In the genomic region with DNA sequence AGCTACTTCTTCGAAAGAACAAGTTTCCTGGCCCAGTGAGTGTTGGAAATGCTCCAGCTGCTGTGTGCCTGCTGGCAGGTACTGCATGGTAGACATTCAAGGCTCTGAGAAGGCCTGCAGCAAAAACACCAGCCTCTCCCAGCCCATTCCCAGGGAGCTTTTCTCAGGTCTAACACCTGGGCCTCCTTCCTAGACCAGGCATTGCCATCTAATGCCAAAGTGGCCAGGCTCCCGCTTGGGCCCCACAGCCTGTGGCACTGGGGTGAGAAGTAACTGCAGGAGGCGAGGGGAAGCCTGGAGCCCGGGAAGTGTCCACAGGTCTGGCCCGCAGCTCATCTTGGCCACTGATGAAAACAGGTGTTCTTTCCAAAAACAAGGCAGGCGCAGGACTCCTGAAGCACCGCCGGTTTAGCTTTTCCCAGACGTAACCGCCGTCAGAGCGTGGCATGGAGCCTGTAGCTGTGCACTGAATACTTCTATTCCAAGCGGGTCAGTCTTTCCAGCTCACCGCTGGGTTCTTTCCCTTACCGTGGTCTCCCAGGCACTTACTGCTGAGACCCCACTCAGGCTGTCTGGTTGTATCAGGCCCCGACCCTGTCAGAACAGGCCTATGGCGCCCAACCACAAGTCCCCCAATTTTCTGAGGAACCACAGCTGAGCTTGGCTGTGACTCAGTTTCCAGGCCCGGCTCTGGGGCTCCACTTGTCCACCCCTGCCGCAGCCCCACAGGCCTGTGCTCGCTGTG, we compare ENCODE assay signal across 10 cellular contexts. TPM values are rescaled to one million over a fixed set of nuclear protein-coding genes. Genes with fewer than 3 reads are reported as not detected.
DNase-seq lines count a peak whose midpoint lies in the region; ATAC-seq, FAIRE-seq and TF ChIP-seq lines count a peak whose summit lies in the region.
"Had no signal": no experiment of that assay in that cellular context is flagged by ENCODE, and none has a peak within 500 bp of the region (broad histone marks: within the 10 kb centered on the region; RNA-seq: fewer than 3 reads in every experiment).

No MANE protein-coding gene starts in this region.

- H3K9ac ChIP-seq in adipocyte (ENCODE audit: low read length) = peak overlapping the region; percentile 93

- ATAC-seq in heart left ventricle = no peak
- ATAC-seq in left ventricle myocardium superior = no peak
- ATAC-seq in mucosa of descending colon = no peak
- ATAC-seq in GM19463 (IDR thresholded peaks at IDR 0.05; ENCODE audit: unreplicated experiment) = no peak
- ATAC-seq in GM18511 (IDR thresholded peaks at IDR 0.05; ENCODE audit: unreplicated experiment) = no peak

- H3K36me3 ChIP-seq in heart left ventricle (peaks cover 0 to 38% (median 16%) of the 10 kb centered on the region in 9 donors), adipocyte (ENCODE audit: control insufficient read depth, insufficient read depth, low read length, severe bottlenecking) (peaks cover 3% of the 10 kb centered on the region), mucosa of descending colon (ENCODE audit: low read depth) (no peaks in the 10 kb centered on the region), vagina (peaks cover 0 to 17% of the 10 kb centered on the region in 2 donors)

- H3K4me3 ChIP-seq in heart left ventricle = peak overlapping the region in 4 of 12 donors; percentile 77 to 88 (median 85)
- peak overlapping the region; percentile 89 for H3K4me3 ChIP-seq in adipocyte (ENCODE audit: low read length)
- H3K4me3 ChIP-seq in mucosa of descending colon = no peak overlapping the region
- peak overlapping the region in 1 of 2 donors; percentile 90 for H3K4me3 ChIP-seq in vagina

- TF ChIP-seq POLR2A in heart left ventricle (IDR thresholded peaks at IDR 0.05) = no peak
- TF ChIP-seq POLR2A in vagina (IDR thresholded peaks at IDR 0.05) = no peak

- FAIRE-seq in urothelium cell line (lab: Jason Lieb, UNC) = no peak

- 80 to 85% (median 82%) methylated on average over 20 of the region's 20 CpGs for WGBS in heart left ventricle, 4 donors

- intact Hi-C loops in heart left ventricle (cut with DNase I) (loop anchor here in 5 of 10 donors (2.0 to 10.0 kb wide), 9 partner anchors 35 to 177 kb away; a partner anchor contains a TSS), left ventricle myocardium superior (cut with micrococcal nuclease) (no loop called here), mucosa of descending colon (cut with DNase I, micrococcal nuclease) (no loop called here), vagina (cut with DNase I) (no loop called here)

- DNase-seq in heart left ventricle (peak in 3 of 5 donors; percentile 23 to 54 (median 34)), left ventricle myocardium superior (no peak), adipocyte (ENCODE audit: low read depth) (no peak), mucosa of descending colon (peak in 2 of 3 donors; percentile 42 to 51), vagina (ENCODE audit: extremely low spot score in 2 of 2) (no peak), urothelium cell line (ENCODE audit: low spot score) (no peak)
- DNase-seq: EL, foreskin melanocyte had no signal

- TF ChIP-seq CTCF in heart left ventricle (IDR thresholded peaks at IDR 0.05) = no peak
- no peak for TF ChIP-seq CTCF in mucosa of descending colon (IDR thresholded peaks at IDR 0.05)
- TF ChIP-seq CTCF in vagina (IDR thresholded peaks at IDR 0.05) = no peak

- H3K27me3 ChIP-seq in heart left ventricle = no peaks in the 10 kb centered on the region
- H3K27me3 ChIP-seq in adipocyte (replicated peaks; ENCODE audit: control insufficient read depth, insufficient read depth, low read length) = no peaks in the 10 kb centered on the region
- no peaks in the 10 kb centered on the region for H3K27me3 ChIP-seq in vagina

- H3K4me1 ChIP-seq in heart left ventricle (peaks cover 11 to 68% (median 50%) of the 10 kb centered on the region in 12 donors), adipocyte (ENCODE audit: control insufficient read depth, insufficient read depth, low read length) (peaks cover 44% of the 10 kb centered on the region), mucosa of descending colon (ENCODE audit: low read depth) (peaks cover 19% of the 10 kb centered on the region), vagina (peaks cover 57% of the 10 kb centered on the region)

- H3K27ac ChIP-seq in heart left ventricle = peak overlapping the region; percentile 74 to 96 (median 90)
- H3K27ac ChIP-seq in vagina = peak overlapping the region; percentile 96

- no peaks in the 10 kb centered on the region for H3K9me3 ChIP-seq in heart left ventricle
- H3K9me3 ChIP-seq in adipocyte (ENCODE audit: control insufficient read depth, low read length) = no peaks in the 10 kb centered on the region
- H3K9me3 ChIP-seq in mucosa of descending colon = no peaks in the 10 kb centered on the region
- H3K9me3 ChIP-seq in vagina = no peaks in the 10 kb centered on the region

RNA-seq across cellular contexts. Expression of a gene that starts 1.2 kb away (rescaled TPM):
- 10 to 100 TPM; 10.2 to 88.7 (median 20.3) TPM for total RNA-seq in heart left ventricle
- polyA plus RNA-seq in heart left ventricle = 10 to 100 TPM; 25.5 to 36.9 TPM
- 25.8 TPM for total RNA-seq in left ventricle myocardium superior
- 100 to 1,000 TPM; 155 to 189 (median 166) TPM for total RNA-seq in mucosa of descending colon
- 121 TPM for total RNA-seq in vagina

RNA-seq across cellular contexts. Expression of a gene that starts 7.2 kb away (rescaled TPM):
- total RNA-seq in heart left ventricle (100 to 1,000 TPM; 262 to 948 (median 365) TPM), left ventricle myocardium superior (514 TPM), mucosa of descending colon (100 to 1,000 TPM; 148 to 165 (median 162) TPM), vagina (118 TPM)
- 100 to 1,000 TPM; 310 to 870 TPM for polyA plus RNA-seq in heart left ventricle

RNA-seq across cellular contexts. Expression of a gene that starts 27.5 kb away (rescaled TPM):
- total RNA-seq in heart left ventricle (10 to 100 TPM in 2 of 9 donors, 1 to 10 TPM in 7; 2.3 to 25.4 (median 6.1) TPM), left ventricle myocardium superior (4.9 TPM), mucosa of descending colon (10 to 100 TPM in 2 of 3 donors, 1 to 10 TPM in 1; 8.6 to 18.9 (median 11.5) TPM), vagina (22.1 TPM)
- 1 to 10 TPM; 2.7 to 3.3 TPM for polyA plus RNA-seq in heart left ventricle

RNA-seq across cellular contexts. Expression of a gene that starts 33.8 kb away (rescaled TPM):
- total RNA-seq in heart left ventricle (10 to 100 TPM in 3 of 9 donors, 1 to 10 TPM in 6; 5.2 to 34.2 (median 7.9) TPM), left ventricle myocardium superior (7.6 TPM), mucosa of descending colon (10 to 100 TPM; 30.1 to 47.5 (median 46.8) TPM), vagina (30.4 TPM)
- 1 to 10 TPM; 5.0 to 6.5 TPM for polyA plus RNA-seq in heart left ventricle

Comparison
In these comparisons a context has a peak if more than half of its experiments do, and no peak if none do; other contexts are left out.
1. DNase-seq: peak in heart left ventricle (3 of 5) and mucosa of descending colon (2 of 3); none in left ventricle myocardium superior (single experiment), adipocyte (single experiment), vagina (0 of 2) and urothelium cell line (single experiment).